Comparison of ENCODE assay signal across 34 cellular contexts in genomic region chr10:107809889-107810288, GRCh38.
DNase-seq lines count a peak whose midpoint lies in the region; ATAC-seq, FAIRE-seq and TF ChIP-seq lines count a peak whose summit lies in the region.
"Had no signal": no experiment of that assay in that cellular context is flagged by ENCODE, and none has a peak within 500 bp of the region (broad histone marks: within the 10 kb centered on the region; RNA-seq: fewer than 3 reads in every experiment).

No MANE protein-coding gene starts in this region.

- H2BK5ac ChIP-seq in H1 (ENCODE audit: low read depth, low read length) = no peak overlapping the region

- no peak overlapping the region for H3K23ac ChIP-seq in H1 (ENCODE audit: insufficient read length)

- H3K9ac ChIP-seq in PC-3 (ENCODE audit: low read length) (no peak overlapping the region), H1 (replicated peaks in 1 of 4; ENCODE audit: extremely low read depth in 1 of 4, low read depth in 3 of 4, low read length in 3 of 4) (no peak overlapping the region)
- H3K9ac ChIP-seq: BLaER1; BLaER1 treated with 17β-estradiol and CSF1 and Interleukin-3, amounts not matched to agents 10 nM and 100 nM had no signal

- H3K9me2 ChIP-seq in PC-3 (replicated peaks; ENCODE audit: low read length) = no peaks in the 10 kb centered on the region

- intact Hi-C loops in PC-3 (cut with micrococcal nuclease) = loop anchor here (5.0 to 10.0 kb wide), 2 partner anchors 105 to 263 kb away; no protein-coding TSS in a partner anchor

- 89% methylated on average over 2 of the region's 2 CpGs; no CpG with 5 or more reads in 1 of the 2 experiments for WGBS in H1 (ENCODE audit: extremely low coverage in 1 of 2, insufficient coverage in 1 of 2, insufficient read length in 1 of 2, insufficient replicate concordance in 2 of 2, low coverage in 1 of 2, low lambda C conversion rate in 2 of 2, missing lambda C conversion rate in 1 of 2), 2 experiments

- H3K56ac ChIP-seq in H1 (replicated peaks; ENCODE audit: insufficient read length, low read depth, low read length) = peak overlapping the region; percentile 21

- ATAC-seq in PC-3 (peak; percentile 90), GM21529 (IDR thresholded peaks at IDR 0.05; ENCODE audit: unreplicated experiment) (no peak), HG03460 (IDR thresholded peaks at IDR 0.05; ENCODE audit: unreplicated experiment) (no peak)
- ATAC-seq: A549; CD8-positive, alpha-beta T cell had no signal

- no peaks in the 10 kb centered on the region; the same call in 1 of the 2 replicates for H3K23me2 ChIP-seq in H1 (ENCODE audit: low read depth, low read length)

- H3K27me3 ChIP-seq in PC-3 (ENCODE audit: low read length) (no peaks in the 10 kb centered on the region), H1 (replicated peaks in 1 of 4; ENCODE audit: control insufficient read depth in 3 of 4, extremely low read depth in 1 of 4, insufficient read depth in 3 of 4, low read length in 3 of 4) (no peaks in the 10 kb centered on the region)
- H3K27me3 ChIP-seq: BE2C; BLaER1; BLaER1 treated with 17β-estradiol and CSF1 and Interleukin-3, amounts not matched to agents 10 nM and 100 nM had no signal

- no peak overlapping the region for H2BK120ac ChIP-seq in H1 (replicated peaks; ENCODE audit: low read depth, low read length)

- POLR2A ChIA-PET in PC-3 (lab: Charles Lee; ENCODE audit: unreplicated experiment) = no interaction called here
- POLR2A ChIA-PET in H1 (lab: Charles Lee; ENCODE audit: partially characterized antibody) = no interaction called here

- H3K36me3 ChIP-seq in PC-3 (ENCODE audit: low read depth, low read length) (no peaks in the 10 kb centered on the region), H1 (ENCODE audit: control insufficient read depth in 2 of 4, insufficient read depth in 4 of 4, low read length in 3 of 4) (no peaks in the 10 kb centered on the region)
- H3K36me3 ChIP-seq: BE2C; BLaER1; BLaER1 treated with 17β-estradiol and CSF1 and Interleukin-3, amounts not matched to agents 10 nM and 100 nM had no signal

- H3K4me3 ChIP-seq in PC-3 (ENCODE audit: low read length) = no peak overlapping the region
- H3K4me3 ChIP-seq in H1 (ENCODE audit: extremely low read depth in 1 of 4, insufficient read depth in 2 of 4, low read depth in 3 of 4, low read length in 4 of 4) = no peak overlapping the region
- H3K4me3 ChIP-seq: A549; BLaER1; BLaER1 treated with 17β-estradiol and CSF1 and Interleukin-3, amounts not matched to agents 10 nM and 100 nM had no signal

- no peak overlapping the region for H4K91ac ChIP-seq in H1 (replicated peaks; ENCODE audit: insufficient read length, low read length)

- DNase-seq in DMS53 (lab: John Stamatoyannopoulos, UW) = peak; percentile 43
- peak; percentile 10 for DNase-seq in DMS53 treated with DMSO at 0.1 percent for 48 hours (lab: John Stamatoyannopoulos, UW; ENCODE audit: unreplicated experiment)
- DNase-seq in PC-3 = peak; percentile 58
- DNase-seq in H1 (ENCODE audit: low read depth in 1 of 2, low spot score in 2 of 2) = no peak
- DNase-seq in NCI-H2171 treated with DMSO at 0.1 percent for 48 hours (lab: John Stamatoyannopoulos, UW) = no peak
- no peak for DNase-seq in cerebellum (ENCODE audit: low spot score)
- DNase-seq: 8988T; ACHN; AML-193; BE2C; C1 segment of cervical spinal cord; Caco-2; Calu3; CD4-positive, alpha-beta memory T cell; CD4-positive, alpha-beta T cell; CD4-positive, CD25-positive, alpha-beta regulatory T cell; CD8-positive, alpha-beta memory T cell; CD8-positive, alpha-beta T cell; COR-L47; DMS 273 treated with DMSO at 0.1 percent for 48 hours; DMS153; DMS79; DMS79 treated with DMSO at 0.1 percent for 48 hours; DND-41; EL had no signal

- H3K4me2 ChIP-seq in PC-3 (ENCODE audit: low read length) (no peak overlapping the region), H1 (ENCODE audit: insufficient read depth in 1 of 2, low read depth in 2 of 2, low read length in 2 of 2) (no peak overlapping the region)
- H3K4me2 ChIP-seq: A549; BLaER1; BLaER1 treated with 17β-estradiol and CSF1 and Interleukin-3, amounts not matched to agents 10 nM and 100 nM had no signal

- no peak for TF ChIP-seq POLR2A in H1 (IDR thresholded peaks at IDR 0.05; ENCODE audit: control extremely low read depth in 1 of 2, low read depth in 2 of 2, low read length in 2 of 2)

- no peak overlapping the region for H4K5ac ChIP-seq in H1 (ENCODE audit: insufficient read length, low read depth, low read length)

- H2BK20ac ChIP-seq in H1 (ENCODE audit: low read length) = no peak overlapping the region

- no peak overlapping the region for H3K27ac ChIP-seq in PC-3 (ENCODE audit: low read length)
- H3K27ac ChIP-seq in H1 (ENCODE audit: low read depth, low read length) = no peak overlapping the region
- H3K27ac ChIP-seq: 22Rv1; A549; BLaER1; BLaER1 treated with 17β-estradiol and CSF1 and Interleukin-3, amounts not matched to agents 10 nM and 100 nM; C4-2B had no signal

- no peak for FAIRE-seq in H1 (lab: Jason Lieb, UNC)
- FAIRE-seq: A204.1, A549, D721Med had no signal

- no peak overlapping the region for H2BK15ac ChIP-seq in H1 (ENCODE audit: low read length)

- H3K79me1 ChIP-seq in H1 (ENCODE audit: low read depth, low read length) = no peaks in the 10 kb centered on the region

- no peak overlapping the region for H3K14ac ChIP-seq in H1 (ENCODE audit: insufficient read length)

- H3K79me2 ChIP-seq in PC-3 (ENCODE audit: low read length) = no peaks in the 10 kb centered on the region
- H3K79me2 ChIP-seq in H1 (ENCODE audit: control insufficient read depth in 1 of 2, insufficient read depth in 2 of 2, low read length in 2 of 2) = no peaks in the 10 kb centered on the region

- H3K9me3 ChIP-seq in PC-3 (ENCODE audit: low read length) = no peaks in the 10 kb centered on the region
- H3K9me3 ChIP-seq in H1 (ENCODE audit: insufficient read depth in 2 of 2, low read depth in 1 of 2, low read length in 1 of 2) = no peaks in the 10 kb centered on the region
- H3K9me3 ChIP-seq: A549; BE2C; BLaER1; BLaER1 treated with 17β-estradiol and CSF1 and Interleukin-3, amounts not matched to agents 10 nM and 100 nM; Caco-2 had no signal

- TF ChIP-seq EP300 in H1 (IDR thresholded peaks at IDR 0.05; ENCODE audit: borderline replicate concordance in 1 of 2, low read depth in 2 of 2, low read length in 2 of 2) = no peak

- H2AFZ ChIP-seq in PC-3 (ENCODE audit: low read length) = no peak overlapping the region
- H2AFZ ChIP-seq in H1 (ENCODE audit: low read length) = no peak overlapping the region

- H3K4me1 ChIP-seq in PC-3 (ENCODE audit: insufficient read depth, low read length) (peaks cover 9% of the 10 kb centered on the region), H1 (replicated peaks in 1 of 4; ENCODE audit: control insufficient read depth in 3 of 4, insufficient read depth in 4 of 4, low read length in 3 of 4) (no peaks in the 10 kb centered on the region; a peak in 1 of 7 replicates)
- H3K4me1 ChIP-seq: A549, BLaER1, Caco-2 had no signal

- no peak for TF ChIP-seq RAD21 in H1 (IDR thresholded peaks at IDR 0.05 in 1 of 2, conservative IDR thresholded peaks at IDR 0.05 in 1 of 2; ENCODE audit: low read depth in 2 of 2, low read length in 2 of 2)

- no peak overlapping the region for H2AK5ac ChIP-seq in H1 (ENCODE audit: low read depth, low read length)

- H4K20me1 ChIP-seq in PC-3 (ENCODE audit: low read length) (no peaks in the 10 kb centered on the region), H1 (replicated peaks in 1 of 2; ENCODE audit: control insufficient read depth in 1 of 2, insufficient read depth in 2 of 2, low read length in 2 of 2) (no peaks in the 10 kb centered on the region)
- H4K20me1 ChIP-seq: BLaER1; BLaER1 treated with 17β-estradiol and CSF1 and Interleukin-3, amounts not matched to agents 10 nM and 100 nM had no signal

- CTCF ChIA-PET in PC-3 (lab: Charles Lee) = no interaction called here
- CTCF ChIA-PET in H1 (lab: Charles Lee; ENCODE audit: partially characterized antibody) = interaction anchor here (0.7 kb wide), 1 partner anchor 460 kb away, joined by 3 read pairs; no protein-coding TSS in a partner anchor

- no peak overlapping the region for H4K8ac ChIP-seq in H1 (ENCODE audit: extremely low read depth, insufficient read depth, low read length)

- no peaks in the 10 kb centered on the region for H3F3A ChIP-seq in PC-3 (ENCODE audit: low read length, unreplicated experiment)

- H2BK12ac ChIP-seq in H1 (ENCODE audit: low read depth, low read length) = no peak overlapping the region

- H3K4ac ChIP-seq in H1 (replicated peaks; ENCODE audit: insufficient read length, low read depth, low read length) = no peak overlapping the region

- H3K18ac ChIP-seq in H1 (ENCODE audit: extremely low read depth, low read length) = no peak overlapping the region

- TF ChIP-seq CTCF in PC-3 (conservative IDR thresholded peaks at IDR 0.05; ENCODE audit: low read depth, low read length) = no peak
- TF ChIP-seq CTCF in H1 (IDR thresholded peaks at IDR 0.05; ENCODE audit: control extremely low read depth in 1 of 3, insufficient read depth in 1 of 3, low read depth in 1 of 3, low read length in 3 of 3) = no peak

- no TSS peak for BruUV-seq in PC-3 (replicated peaks; lab: Mats Ljungman, UMichigan)

TF ChIP-seq in H1, 55 proteins besides CTCF, POLR2A, EP300 and RAD21:
- TF ChIP-seq ASH2L (IDR thresholded peaks at IDR 0.05; ENCODE audit: low read length) (no peak), GABPA (IDR thresholded peaks at IDR 0.05; ENCODE audit: borderline replicate concordance, insufficient read depth, low read length) (no peak), SP4 (IDR thresholded peaks at IDR 0.05; ENCODE audit: low read length) (no peak), CHD1 (IDR thresholded peaks at IDR 0.05; ENCODE audit: low read depth, low read length) (no peak), YY1 (IDR thresholded peaks at IDR 0.05; ENCODE audit: low read depth, low read length) (no peak), HDAC2 (IDR thresholded peaks at IDR 0.05; ENCODE audit: borderline replicate concordance in 1 of 2, low read depth in 2 of 2, low read length in 2 of 2) (no peak), RXRA (IDR thresholded peaks at IDR 0.05; ENCODE audit: insufficient read depth, low read depth, low read length) (no peak), EGR1 (IDR thresholded peaks at IDR 0.05; ENCODE audit: borderline replicate concordance, low read depth, low read length) (no peak), BCL11A (IDR thresholded peaks at IDR 0.05; ENCODE audit: low read depth in 2 of 2, low read length in 2 of 2) (no peak), SIN3A (conservative IDR thresholded peaks at IDR 0.05 in 1 of 2, IDR thresholded peaks at IDR 0.05 in 1 of 2; ENCODE audit: low read depth in 1 of 2, low read length in 2 of 2) (no peak), POU5F1 (IDR thresholded peaks at IDR 0.05; ENCODE audit: low read depth, low read length) (no peak)

Comparison
In these comparisons a context has a peak if more than half of its experiments do, and no peak if none do; other contexts are left out.
1. DNase-seq: peak in DMS53 (single experiment), DMS53 treated with DMSO at 0.1 percent for 48 hours (single experiment) and PC-3 (single experiment); none in H1 (0 of 2), NCI-H2171 treated with DMSO at 0.1 percent for 48 hours (single experiment) and cerebellum (single experiment).